7 cellular contexts compared by ENCODE assay signal in the genomic region with DNA sequence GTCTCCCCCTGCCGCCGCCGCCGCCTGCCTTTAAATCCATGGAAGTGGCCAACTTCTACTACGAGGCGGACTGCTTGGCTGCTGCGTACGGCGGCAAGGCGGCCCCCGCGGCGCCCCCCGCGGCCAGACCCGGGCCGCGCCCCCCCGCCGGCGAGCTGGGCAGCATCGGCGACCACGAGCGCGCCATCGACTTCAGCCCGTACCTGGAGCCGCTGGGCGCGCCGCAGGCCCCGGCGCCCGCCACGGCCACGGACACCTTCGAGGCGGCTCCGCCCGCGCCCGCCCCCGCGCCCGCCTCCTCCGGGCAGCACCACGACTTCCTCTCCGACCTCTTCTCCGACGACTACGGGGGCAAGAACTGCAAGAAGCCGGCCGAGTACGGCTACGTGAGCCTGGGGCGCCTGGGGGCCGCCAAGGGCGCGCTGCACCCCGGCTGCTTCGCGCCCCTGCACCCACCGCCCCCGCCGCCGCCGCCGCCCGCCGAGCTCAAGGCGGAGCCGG. TPM values are rescaled to one million over a fixed set of nuclear protein-coding genes. Genes with fewer than 3 reads are reported as not detected.
DNase-seq lines count a peak whose midpoint lies in the region; ATAC-seq and TF ChIP-seq lines count a peak whose summit lies in the region.

No MANE protein-coding gene starts in this region.

- ATAC-seq in GM18868 (IDR thresholded peaks at IDR 0.05; ENCODE audit: unreplicated experiment) (peak; percentile 23), HG03135 (IDR thresholded peaks at IDR 0.05; ENCODE audit: unreplicated experiment) (peak; percentile 19), heart right ventricle (peak in 3 of 8 donors; percentile 1 to 35 (median 2)), gastrocnemius medialis (peak; percentile 5 to 10)

- DNase-seq in SJCRH30 (peak; percentile 59 to 83), heart right ventricle (peak; percentile 55 to 75), gastrocnemius medialis (peak in 1 of 2 donors; percentile 46), NCI-H1048 (lab: John Stamatoyannopoulos, UW) (no peak)
- peak; percentile 70 for DNase-seq in activated naive CD4-positive, alpha-beta T cell treated with anti-CD3 and anti-CD28 coated beads, Interleukin-2, amount 50 U/mL, for 16 hours

- H3K9me3 ChIP-seq in SJCRH30 (replicated peaks) (no peaks in the 10 kb centered on the region), heart right ventricle (no peaks in the 10 kb centered on the region), gastrocnemius medialis (no peaks in the 10 kb centered on the region)

- H3K4me1 ChIP-seq in SJCRH30 (peaks cover 5% of the 10 kb centered on the region; the same call in 1 of the 2 replicates), heart right ventricle (peaks cover 7 to 46% (median 25%) of the 10 kb centered on the region in 9 donors), gastrocnemius medialis (peaks cover 5 to 22% of the 10 kb centered on the region in 2 donors)

- H3K27me3 ChIP-seq in SJCRH30 (no peaks in the 10 kb centered on the region), heart right ventricle (peaks cover 0 to 9% (median 0%) of the 10 kb centered on the region in 7 donors), gastrocnemius medialis (no peaks in the 10 kb centered on the region)

- H3K4me3 ChIP-seq in SJCRH30 (peak overlapping the region; percentile 66), heart right ventricle (peak overlapping the region; percentile 71 to 96 (median 88)), gastrocnemius medialis (peak overlapping the region; percentile 86 to 96 (median 90))

- in situ Hi-C loops in gastrocnemius medialis (cut with MboI; ENCODE audit: low sequenced_read_pairs in 4 of 4), result loop anchor here in 3 of 4 donors (10.0 to 25.0 kb wide), 3 partner anchors 84 to 571 kb away; no protein-coding TSS in a partner anchor

- intact Hi-C loops in heart right ventricle (cut with DNase I), result loop anchor here in 8 of 10 donors (1.0 to 10.0 kb wide), 15 partner anchors 33 to 208 kb away; no protein-coding TSS in a partner anchor
- intact Hi-C loops in gastrocnemius medialis (cut with DNase I; ENCODE audit: low total_unique reads), result loop anchor here (2.0 kb wide), 1 partner anchor 88 kb away; no protein-coding TSS in a partner anchor

- TF ChIP-seq POLR2A in gastrocnemius medialis (IDR thresholded peaks at IDR 0.05), result peak in 1 of 2 donors; percentile 70

- H3K36me3 ChIP-seq in SJCRH30 (no peaks in the 10 kb centered on the region), heart right ventricle (peaks cover 0 to 27% (median 0%) of the 10 kb centered on the region in 9 donors), gastrocnemius medialis (peaks cover 0 to 16% of the 10 kb centered on the region in 2 donors)

- H3K27ac ChIP-seq in SJCRH30 (no peak overlapping the region), heart right ventricle (peak overlapping the region; percentile 96 to 99 (median 99)), gastrocnemius medialis (peak overlapping the region; percentile 91 to 100 (median 97))

- TF ChIP-seq CTCF in heart right ventricle (IDR thresholded peaks at IDR 0.05) (peak in 1 of 9 donors; percentile 31), gastrocnemius medialis (IDR thresholded peaks at IDR 0.05 in 4 of 5, conservative IDR thresholded peaks at IDR 0.05 in 1 of 5) (peak in 2 of 5 experiments; percentile 41 to 47)

- WGBS in heart right ventricle, 2 donors, result 0 to 1% methylated on average over 32 to 72 of the region's 73 CpGs

RNA-seq across cellular contexts. Expression of a gene that starts 0.5 kb away (rescaled TPM):
- 6.6 and 9.3 TPM in 2 replicates for total RNA-seq in SJCRH30 (2014; rRNA removed; shearing (Covaris generic))
- 100 to 1,000 TPM in 1 of 10 donors, 10 to 100 TPM in 9; 28.9 to 104 (median 42.3) TPM for total RNA-seq in heart right ventricle
- polyA plus RNA-seq in heart right ventricle, result 10 to 100 TPM; 20.9 to 44.1 TPM
- 100 to 1,000 TPM; 219 to 434 (median 321) TPM for total RNA-seq in gastrocnemius medialis

RNA-seq across cellular contexts. Expression of a gene that starts 37.6 kb away (rescaled TPM):
- total RNA-seq in SJCRH30 (2014; rRNA removed; shearing (Covaris generic)), result 67.7 TPM in 2 replicates
- total RNA-seq in heart right ventricle, result 10 to 100 TPM; 12.2 to 36.2 (median 19.4) TPM
- 10 to 100 TPM; 31.1 to 40.2 TPM for polyA plus RNA-seq in heart right ventricle
- 10 to 100 TPM; 33.2 to 77.9 (median 38.2) TPM for total RNA-seq in gastrocnemius medialis
